In the genomic region with DNA sequence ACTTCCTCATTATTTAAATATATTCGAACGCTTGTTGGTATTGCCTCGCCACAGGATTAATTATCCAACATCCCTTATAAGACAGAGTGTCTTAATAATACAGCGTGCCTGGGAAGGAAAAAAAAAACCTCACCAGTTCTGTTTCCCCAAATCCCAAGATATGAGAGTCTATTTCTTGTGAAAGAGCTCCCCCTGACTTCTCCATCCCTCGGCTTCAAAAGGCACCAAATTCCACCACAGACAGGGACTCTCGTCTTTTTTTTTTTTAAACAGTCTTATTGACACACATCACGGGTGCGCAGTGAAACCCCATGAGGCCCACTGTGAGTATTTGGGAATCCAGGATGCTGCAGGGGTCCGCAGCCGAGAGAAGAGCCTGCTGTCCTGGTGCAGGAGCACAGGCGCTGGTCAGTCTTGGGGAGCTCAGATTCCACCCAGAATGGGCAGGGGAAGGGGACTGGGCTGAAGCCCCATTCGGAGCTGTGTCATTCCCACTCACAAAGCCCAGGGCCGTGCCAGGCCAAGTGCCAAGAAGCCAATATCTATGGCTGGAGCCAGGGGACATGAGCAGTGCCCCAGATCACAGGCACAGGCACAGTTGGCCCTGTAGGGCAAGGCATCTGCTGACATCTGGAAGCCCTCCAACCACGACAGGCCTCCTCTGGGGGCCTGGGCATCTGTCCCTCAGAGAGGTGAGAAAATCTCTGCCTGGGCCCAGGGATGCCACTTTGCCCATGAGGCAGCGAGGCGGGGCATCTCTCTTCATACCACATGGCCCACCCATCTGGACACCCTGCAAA, we compare ENCODE assay signal across 15 cellular contexts.
DNase-seq lines count a peak whose midpoint lies in the region; ATAC-seq and TF ChIP-seq lines count a peak whose summit lies in the region.
"Had no signal": no experiment of that assay in that cellular context is flagged by ENCODE, and none has a peak within 500 bp of the region (broad histone marks: within the 10 kb centered on the region; RNA-seq: fewer than 3 reads in every experiment).

No MANE protein-coding gene starts in this region.

- 72 to 79% methylated on average over 9 to 16 of the region's 16 CpGs for WGBS in testis, 2 donors
- 56 to 66% methylated on average over 12 to 16 of the region's 16 CpGs for WGBS in lower leg skin, 2 donors

- no peaks in the 10 kb centered on the region for H3K27me3 ChIP-seq in testis

- peak overlapping the region; percentile 47 for H3K4me3 Mint-ChIP-seq in activated CD4-positive, alpha-beta T cell treated with anti-CD3 and anti-CD28 coated beads, Interleukin-2, amount 10 ng/mL, durations not matched to agents 7 days and 5 days
- H3K4me3 Mint-ChIP-seq in central memory CD8-positive, alpha-beta T cell, result peak overlapping the region; percentile 66
- H3K4me3 Mint-ChIP-seq in osteocyte (ENCODE audit: unreplicated experiment), result no peak overlapping the region
- H3K4me3 Mint-ChIP-seq: activated B cell treated with CpG ODN at 0.5 μM for 24 hours had no signal

- ATAC-seq in central memory CD8-positive, alpha-beta T cell (replicated peaks; ENCODE audit: extremely low read depth, poor library complexity, severe bottlenecking), result no peak

- no peaks in the 10 kb centered on the region for H3K9me3 Mint-ChIP-seq in activated CD4-positive, alpha-beta T cell treated with anti-CD3 and anti-CD28 coated beads, Interleukin-2, amount 10 ng/mL, durations not matched to agents 7 days and 5 days
- no peaks in the 10 kb centered on the region for H3K9me3 Mint-ChIP-seq in central memory CD8-positive, alpha-beta T cell
- no peaks in the 10 kb centered on the region for H3K9me3 Mint-ChIP-seq in osteocyte (ENCODE audit: unreplicated experiment)
- H3K9me3 Mint-ChIP-seq: activated B cell treated with CpG ODN at 0.5 μM for 24 hours had no signal

- TF ChIP-seq CTCF in osteocyte (IDR thresholded peaks at IDR 0.05) (peak; percentile 46), testis (IDR thresholded peaks at IDR 0.05) (no peak), lower leg skin (IDR thresholded peaks at IDR 0.05) (no peak)

- POLR2A ChIA-PET in activated CD4-positive, alpha-beta T cell treated with anti-CD3 and anti-CD28 coated beads, Interleukin-2, amount 10 ng/mL, durations not matched to agents 7 days and 5 days (lab: Charles Lee), result interaction anchor here (0.6 kb wide), 1 partner anchor 977 kb away, joined by 3 read pairs; no protein-coding TSS in a partner anchor

- intact Hi-C loops in testis (cut with DNase I; ENCODE audit: low total_unique reads), result no loop called here
- intact Hi-C loops in lower leg skin (cut with DNase I; ENCODE audit: low total_unique reads), result no loop called here

- peaks cover 83% of the 10 kb centered on the region for H3K36me3 Mint-ChIP-seq in activated CD4-positive, alpha-beta T cell treated with anti-CD3 and anti-CD28 coated beads, Interleukin-2, amount 10 ng/mL, durations not matched to agents 7 days and 5 days (ENCODE audit: low read depth)
- peaks cover 59% of the 10 kb centered on the region for H3K36me3 Mint-ChIP-seq in central memory CD8-positive, alpha-beta T cell (ENCODE audit: insufficient read depth)
- no peaks in the 10 kb centered on the region for H3K36me3 Mint-ChIP-seq in osteocyte (ENCODE audit: unreplicated experiment)

- CTCF ChIA-PET in activated CD4-positive, alpha-beta T cell treated with anti-CD3 and anti-CD28 coated beads, Interleukin-2, amount 10 ng/mL, durations not matched to agents 7 days and 5 days (lab: Charles Lee), result interaction anchor here (0.6 to 1.9 kb wide), 5 partner anchors 11 to 49 kb away, joined by 3 to 6 read pairs (median 4); no protein-coding TSS in a partner anchor

- H3K27ac ChIP-seq in testis, result no peak overlapping the region
- H3K27ac ChIP-seq: HL-60, thoracic aorta had no signal

- no peak for TF ChIP-seq POLR2A in testis (IDR thresholded peaks at IDR 0.05)
- TF ChIP-seq POLR2A in lower leg skin (IDR thresholded peaks at IDR 0.05), result no peak

- H3K27me3 Mint-ChIP-seq in activated CD4-positive, alpha-beta T cell treated with anti-CD3 and anti-CD28 coated beads, Interleukin-2, amount 10 ng/mL, durations not matched to agents 7 days and 5 days, result no peaks in the 10 kb centered on the region
- no peaks in the 10 kb centered on the region for H3K27me3 Mint-ChIP-seq in central memory CD8-positive, alpha-beta T cell
- peaks cover 48% of the 10 kb centered on the region for H3K27me3 Mint-ChIP-seq in osteocyte (ENCODE audit: unreplicated experiment)

- H3K4me1 ChIP-seq in testis, result no peaks in the 10 kb centered on the region

- H3K4me1 Mint-ChIP-seq in activated CD4-positive, alpha-beta T cell treated with anti-CD3 and anti-CD28 coated beads, Interleukin-2, amount 10 ng/mL, durations not matched to agents 7 days and 5 days, result peaks cover 100% of the 10 kb centered on the region
- peaks cover 92% of the 10 kb centered on the region for H3K4me1 Mint-ChIP-seq in central memory CD8-positive, alpha-beta T cell
- no peaks in the 10 kb centered on the region for H3K4me1 Mint-ChIP-seq in osteocyte (ENCODE audit: unreplicated experiment)
- H3K4me1 Mint-ChIP-seq: activated B cell treated with CpG ODN at 0.5 μM for 24 hours had no signal

- H3K27ac Mint-ChIP-seq in activated CD4-positive, alpha-beta T cell treated with anti-CD3 and anti-CD28 coated beads, Interleukin-2, amount 10 ng/mL, durations not matched to agents 7 days and 5 days, result peak overlapping the region; percentile 86
- H3K27ac Mint-ChIP-seq in central memory CD8-positive, alpha-beta T cell (ENCODE audit: low read depth), result peak overlapping the region; percentile 92
- H3K27ac Mint-ChIP-seq in osteocyte (ENCODE audit: unreplicated experiment), result no peak overlapping the region
- H3K27ac Mint-ChIP-seq: activated B cell treated with CpG ODN at 0.5 μM for 24 hours had no signal

- no peak for DNase-seq in activated CD4-positive, alpha-beta T cell treated with anti-CD3 and anti-CD28 coated beads, Interleukin-2, amount 10 ng/mL, durations not matched to agents 7 days and 5 days
- DNase-seq in activated CD4-positive, alpha-beta T cell treated with anti-CD3 and anti-CD28 coated beads, Interleukin-2, amount 50 U/mL, for 48 hours, result no peak
- DNase-seq in NCI-H446 treated with DMSO at 0.1 percent for 48 hours (lab: John Stamatoyannopoulos, UW) (peak; percentile 50), osteocyte (ENCODE audit: extremely low spot score, unreplicated experiment) (no peak), testis (no peak), lower leg skin (ENCODE audit: low spot score in 2 of 2) (no peak)
- no peak for DNase-seq in central memory CD8-positive, alpha-beta T cell (ENCODE audit: low spot score in 2 of 2)
- no peak for DNase-seq in stimulated activated CD4-positive, alpha-beta T cell treated with anti-CD3 and anti-CD28 coated beads, Interleukin-4, amount 100 ng/mL, for 4 hours
- DNase-seq: ACHN; activated B cell treated with CpG ODN at 0.5 μM for 24 hours; NCI-H1436; occipital lobe; stimulated activated CD4-positive, alpha-beta T cell treated with anti-CD3 and anti-CD28 coated beads, Interleukin-4, amount 100 ng/mL, for 1 hour had no signal

- H3K4me3 ChIP-seq in testis, result no peak overlapping the region
- no peak overlapping the region for H3K4me3 ChIP-seq in lower leg skin (ENCODE audit: low read depth, poor library complexity, severe bottlenecking)
- H3K4me3 ChIP-seq: thoracic aorta had no signal

- H3K9me3 ChIP-seq in testis, result no peaks in the 10 kb centered on the region
- H3K9me3 ChIP-seq: thoracic aorta had no signal

- H3K36me3 ChIP-seq in testis (ENCODE audit: low read depth, missing control alignments), result no peaks in the 10 kb centered on the region
- H3K36me3 ChIP-seq: thoracic aorta had no signal
